ENCODE assay signal across 8 cellular contexts in the genomic region with DNA sequence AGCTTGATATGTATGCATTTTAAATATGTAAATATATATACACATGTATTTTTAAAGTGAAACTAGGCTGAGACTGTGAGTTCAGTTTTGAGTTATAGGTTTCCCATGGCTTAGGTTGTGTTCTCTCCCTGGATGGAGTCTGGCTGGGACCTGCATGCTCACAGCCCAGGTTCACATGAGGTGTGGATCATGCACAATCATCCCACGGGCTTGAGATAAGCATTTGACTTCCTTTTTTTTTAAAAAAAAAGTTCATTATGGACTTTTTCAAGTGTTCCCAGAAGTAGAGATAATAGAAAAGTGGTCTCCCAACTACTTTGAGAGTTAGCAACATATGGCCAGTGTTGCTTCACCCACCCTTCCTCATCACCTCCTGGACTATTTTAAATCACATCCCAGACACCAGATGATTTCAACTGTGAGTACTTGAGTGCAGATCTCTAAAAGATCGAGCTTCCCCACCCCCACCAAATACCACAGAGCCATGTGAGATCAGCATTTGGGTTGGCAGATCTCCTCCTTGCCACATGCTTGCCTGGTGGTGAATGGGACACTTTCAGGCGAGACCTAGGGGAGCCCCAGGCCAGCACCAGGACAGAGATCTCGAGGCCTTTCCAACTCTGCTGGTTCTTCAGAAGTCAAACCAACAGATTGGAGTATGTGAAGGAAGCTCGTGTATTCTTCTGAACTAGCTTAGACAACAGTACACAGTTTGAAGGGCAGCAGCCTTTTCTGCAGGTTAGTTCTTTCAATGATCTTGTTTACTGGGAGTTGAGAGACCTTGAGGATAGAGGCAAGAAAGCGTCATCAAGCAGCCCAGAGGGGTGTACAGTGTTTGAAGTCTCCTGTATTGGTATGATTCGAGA.
DNase-seq lines count a peak whose midpoint lies in the region; FAIRE-seq and TF ChIP-seq lines count a peak whose summit lies in the region.

No MANE protein-coding gene starts in this region.

- H3K27me3 Mint-ChIP-seq in T-helper 2 cell treated with Interferon-gamma antibody and Interleukin-4, amounts not matched to agents 5 μg/mL and 100 μg/mL, for 36 hours (ENCODE audit: low read depth) = no peaks in the 10 kb centered on the region

- peak overlapping the region; percentile 71 for H3K27ac Mint-ChIP-seq in T-helper 2 cell treated with Interferon-gamma antibody and Interleukin-4, amounts not matched to agents 5 μg/mL and 100 μg/mL, for 36 hours

- FAIRE-seq in D721Med (lab: Jason Lieb, UNC) = no peak

- no peak overlapping the region for H3K4me3 Mint-ChIP-seq in T-helper 2 cell treated with Interferon-gamma antibody and Interleukin-4, amounts not matched to agents 5 μg/mL and 100 μg/mL, for 36 hours

- H3K4me1 Mint-ChIP-seq in T-helper 2 cell treated with Interferon-gamma antibody and Interleukin-4, amounts not matched to agents 5 μg/mL and 100 μg/mL, for 36 hours (ENCODE audit: low read depth) = peaks cover 47% of the 10 kb centered on the region

- H3K36me3 Mint-ChIP-seq in T-helper 2 cell treated with Interferon-gamma antibody and Interleukin-4, amounts not matched to agents 5 μg/mL and 100 μg/mL, for 36 hours (ENCODE audit: low read depth) = peaks cover 44% of the 10 kb centered on the region

- no peak for TF ChIP-seq CTCF in D721Med (IDR thresholded peaks at IDR 0.05; ENCODE audit: insufficient read depth, missing control alignments)

- DNase-seq in HK-2 (ENCODE audit: unreplicated experiment) (peak; percentile 19), fibroblast of peridontal ligament (ENCODE audit: extremely low read depth) (peak; percentile 79), D721Med (ENCODE audit: insufficient read length, low spot score) (no peak), hippocampal formation (lab: John Stamatoyannopoulos, UW) (no peak), germinal center (ENCODE audit: low spot score) (no peak), NCI-H146 (lab: John Stamatoyannopoulos, UW) (no peak)
- DNase-seq in T-helper 2 cell treated with Interferon-gamma antibody and Interleukin-4, amounts not matched to agents 5 μg/mL and 100 μg/mL, for 36 hours (ENCODE audit: low spot score) = no peak
- peak; percentile 48 for DNase-seq in stimulated activated CD8-positive, alpha-beta memory T cell treated with anti-CD3 and anti-CD28 coated beads, Interleukin-4, amount 100 ng/mL, for 48 hours

- H3K9me3 Mint-ChIP-seq in T-helper 2 cell treated with Interferon-gamma antibody and Interleukin-4, amounts not matched to agents 5 μg/mL and 100 μg/mL, for 36 hours = no peaks in the 10 kb centered on the region

Comparison
In these comparisons a context has a peak if more than half of its experiments do, and no peak if none do; other contexts are left out.
1. DNase-seq: peak in HK-2 (single experiment), fibroblast of peridontal ligament (single experiment) and stimulated activated CD8-positive, alpha-beta memory T cell treated with anti-CD3 and anti-CD28 coated beads, Interleukin-4, amount 100 ng/mL, for 48 hours (single experiment); none in T-helper 2 cell treated with Interferon-gamma antibody and Interleukin-4, amounts not matched to agents 5 μg/mL and 100 μg/mL, for 36 hours (single experiment), D721Med (single experiment), hippocampal formation (0 of 2), germinal center (single experiment) and NCI-H146 (single experiment).